26 cellular contexts compared by ENCODE assay signal in genomic region chr3:74562528-74563190, GRCh38. TPM values are rescaled to one million over a fixed set of nuclear protein-coding genes. Genes with fewer than 3 reads are reported as not detected.
"Had no signal": no experiment of that assay in that cellular context is flagged by ENCODE, and none has a peak within 500 bp of the region (broad histone marks: within the 10 kb centered on the region; RNA-seq: fewer than 3 reads in every experiment).

No MANE protein-coding gene starts in this region.

- H3K27ac ChIP-seq: cardiac muscle cell, colonic mucosa, gastroesophageal sphincter, neural progenitor cell, parathyroid adenoma, spleen, testis, transverse colon had no signal

- H3K4me2 ChIP-seq: neural progenitor cell had no signal

- H3K36me3 ChIP-seq: cardiac muscle cell, colonic mucosa, gastroesophageal sphincter, neural progenitor cell, spleen, transverse colon had no signal

- H2AFZ ChIP-seq: neural progenitor cell, parathyroid adenoma had no signal

- H3K9me3 ChIP-seq: colonic mucosa, testis had no signal

- H3K4me3 ChIP-seq: cardiac muscle cell, colonic mucosa, gastroesophageal sphincter, neural progenitor cell, spleen, testis, transverse colon had no signal

- H3K9ac ChIP-seq: neural progenitor cell, parathyroid adenoma had no signal

- H3K27me3 ChIP-seq: cardiac muscle cell, colonic mucosa, gastroesophageal sphincter, neural progenitor cell, spleen, testis, transverse colon had no signal

- ATAC-seq: gastroesophageal sphincter, natural killer cell, right cardiac atrium had no signal

- H3K79me2 ChIP-seq: parathyroid adenoma had no signal

- H3K4me1 ChIP-seq: colonic mucosa, gastroesophageal sphincter, neural progenitor cell, parathyroid adenoma, spleen, testis, transverse colon had no signal

- DNase-seq: activated CD4-positive, alpha-beta T cell treated with anti-CD3 and anti-CD28 coated beads for 4 hours; activated CD4-positive, alpha-beta T cell treated with anti-CD3 and anti-CD28 coated beads, Interleukin-2, amount 50 U/mL, for 4 hours; activated CD4-positive, CD25-positive, alpha-beta regulatory T cell; activated effector memory CD4-positive, alpha-beta T cell treated with Interleukin-2 at 50 U/mL for 16 hours; activated naive CD4-positive, alpha-beta T cell treated with Interleukin-2 at 50 U/mL for 16 hours; activated T-cell treated with anti-CD3 and anti-CD28 coated beads for 4 hours; cerebellar nuclear complex; colonic mucosa; effector memory CD4-positive, alpha-beta T cell; erythroblast; hippocampal formation; kidney; midbrain; natural killer cell; occipital lobe; right cardiac atrium; spleen; stimulated activated naive CD4-positive, alpha-beta T cell treated with Interleukin-2 at 50 U/mL for 16 hours; testis; transverse colon had no signal

RNA-seq across cellular contexts. Expression of gene CNTN3, which starts 51.8 kb away (rescaled TPM):
- total RNA-seq: dermis microvascular lymphatic vessel endothelial cell; natural killer cell; T-helper 1 cell treated with Interleukin-12 subunit alpha and Interleukin-12 subunit beta and Interleukin-4 antibody, amounts not matched to agents 30 ng/mL and 1 ng/mL, for 36 hours had no signal
